In genomic region chr1:67832737-67833594, GRCh38 we compare ENCODE assay signal across 8 cellular contexts. TPM values are rescaled to one million over a fixed set of nuclear protein-coding genes. Genes with fewer than 3 reads are reported as not detected.
DNase-seq lines count a peak whose midpoint lies in the region; ATAC-seq, FAIRE-seq and TF ChIP-seq lines count a peak whose summit lies in the region.

Gene GNG12, minus strand, starts transcription at chr1:67833467. Its CDS starts 125,781 bp downstream, at chr1:67707686.

- ATAC-seq in K562, result peak; percentile 95

- no peaks in the 10 kb centered on the region for H3K9me1 ChIP-seq in K562 (ENCODE audit: control insufficient read depth, insufficient read depth, low read length)

- CTCF ChIA-PET in PC-9 (lab: Charles Lee) (interaction anchor here (0.5 to 2.1 kb wide), 2 partner anchors 11 to 66 kb away, joined by 3 to 39 read pairs; no protein-coding TSS in a partner anchor), K562 (lab: Yijun Ruan, JAX; ENCODE audit: low intra/inter-chr PET ratio) (no interaction called here)

- H3K4me1 ChIP-seq in PC-9 (replicated peaks; ENCODE audit: insufficient read depth) (peaks cover 20% of the 10 kb centered on the region), K562 (replicated peaks in 1 of 2; ENCODE audit: control insufficient read depth in 2 of 2, insufficient read depth in 2 of 2, low read length in 2 of 2) (peaks cover 0 to 18% of the 10 kb centered on the region in 2 experiments; a peak in 3 of 5 replicates)

- peak; percentile 57 for TF ChIP-seq POLR2A in H54 (IDR thresholded peaks at IDR 0.05; ENCODE audit: low read depth, low read length)
- TF ChIP-seq POLR2A in K562 (conservative IDR thresholded peaks at IDR 0.05), result no peak

- TF ChIP-seq CTCF in PC-9 (conservative IDR thresholded peaks at IDR 0.05) (no peak), K562 (IDR thresholded peaks at IDR 0.05 in 2 of 3, conservative IDR thresholded peaks at IDR 0.05 in 1 of 3; ENCODE audit: insufficient read depth in 2 of 3, low read depth in 1 of 3, low read length in 3 of 3) (no peak)

- no TSS peak for BruUV-seq in PC-9 (replicated peaks; lab: Mats Ljungman, UMichigan)
- BruUV-seq in K562 (replicated peaks; lab: Mats Ljungman, UMichigan), result no TSS peak

- 7% methylated on average over 56 of the region's 93 CpGs for WGBS in K562 (ENCODE audit: insufficient coverage, low coverage, missing lambda C conversion rate)

- peak within 1 kb of the TSS in 1 of 2 experiments; percentile 82; a peak in 2 of 4 replicates for H3K9ac ChIP-seq in K562 (ENCODE audit: insufficient read depth in 1 of 2, low read depth in 2 of 2, low read length in 2 of 2)

- peak within 1 kb of the TSS; percentile 92 for H3K4me3 ChIP-seq in PC-9
- H3K4me3 ChIP-seq in K562, result peak within 1 kb of the TSS; percentile 51

- POLR2A ChIA-PET in PC-9 (lab: Charles Lee; ENCODE audit: unreplicated experiment) (interaction anchor here (0.6 kb wide), 1 partner anchor 668 kb away, joined by 3 read pairs; no protein-coding TSS in a partner anchor), K562 (lab: Yijun Ruan, JAX) (no interaction called here)

- TF ChIP-seq EP300 in K562 (IDR thresholded peaks at IDR 0.05; ENCODE audit: low read length), result no peak

- intact Hi-C loops in PC-9 (cut with micrococcal nuclease; ENCODE audit: unreplicated experiment) (loop anchor here (1.0 to 10.0 kb wide), 8 partner anchors 14 to 552 kb away; partner anchors contain the start of gene SERBP1), K562 (cut with micrococcal nuclease) (loop anchor here (5.0 kb wide), 2 partner anchors 66 to 296 kb away; no protein-coding TSS in a partner anchor)

- DNase-seq in DMS53 (lab: John Stamatoyannopoulos, UW), result peak; percentile 89
- DNase-seq in H54 (ENCODE audit: insufficient read length, low spot score), result peak; percentile 77
- peak; percentile 67 to 85 for DNase-seq in PC-9
- DNase-seq in K562 (ENCODE audit: extremely low read depth in 1 of 4, low spot score in 3 of 4), result peak; percentile 67 to 69 (median 68)
- DNase-seq in hypothalamus (lab: John Stamatoyannopoulos, UW), result peak in 38 of 51 donors; percentile 11 to 77 (median 42)
- DNase-seq in pulmonary artery endothelial cell (ENCODE audit: low read depth, low spot score), result no peak
- DNase-seq in DMS79 (lab: John Stamatoyannopoulos, UW), result no peak
- no peak for DNase-seq in KG1 (lab: John Stamatoyannopoulos, UW)

- H3K27ac ChIP-seq in PC-9 (peak within 1 kb of the TSS; percentile 82), K562 (ENCODE audit: extremely low read depth, low read depth, low read length) (no peak within 1 kb of the TSS)

- H3K9me3 ChIP-seq in PC-9 (ENCODE audit: insufficient read depth, low read depth), result no peaks in the 10 kb centered on the region
- H3K9me3 ChIP-seq in K562 (replicated peaks; ENCODE audit: control insufficient read depth, insufficient read depth, low read depth, low read length), result no peaks in the 10 kb centered on the region

- TF ChIP-seq RAD21 in K562 (CRISPR knock-in tag; conservative IDR thresholded peaks at IDR 0.05 in 1 of 2, IDR thresholded peaks at IDR 0.05 in 1 of 2), result no peak

- H3K27me3 ChIP-seq in PC-9 (ENCODE audit: insufficient read depth, low read depth), result no peaks in the 10 kb centered on the region
- peaks cover 21 to 29% of the 10 kb centered on the region in 2 experiments for H3K27me3 ChIP-seq in K562 (ENCODE audit: control insufficient read depth in 2 of 2, insufficient read depth in 2 of 2, low read length in 2 of 2)

- H3K36me3 ChIP-seq in PC-9 (ENCODE audit: low read depth) (0 out of 2 replicates have a peak, but pooled peaks cover 6% of the 10 kb centered on the region), K562 (ENCODE audit: control insufficient read depth, insufficient read depth, low read length) (no peaks in the 10 kb centered on the region)

- H3K9me2 ChIP-seq in PC-9 (ENCODE audit: insufficient read depth), result no peaks in the 10 kb centered on the region

- peaks cover 49% of the 10 kb centered on the region for H3K79me2 ChIP-seq in PC-9 (ENCODE audit: low read depth)
- no peaks in the 10 kb centered on the region for H3K79me2 ChIP-seq in K562 (ENCODE audit: control insufficient read depth, insufficient read depth, low read length)

- no peak for FAIRE-seq in H54 (lab: Jason Lieb, UNC)
- FAIRE-seq in K562 (lab: Jason Lieb, UNC), result no peak

- H3K4me2 ChIP-seq in PC-9 (peak within 1 kb of the TSS; percentile 86), K562 (ENCODE audit: insufficient read depth, low read length) (peak within 1 kb of the TSS; percentile 62)

- H2AFZ ChIP-seq in PC-9, result peak within 1 kb of the TSS; percentile 92
- H2AFZ ChIP-seq in K562 (ENCODE audit: low read depth, low read length), result peak within 1 kb of the TSS; percentile 80

- peaks cover 11% of the 10 kb centered on the region for H3F3A ChIP-seq in PC-9 (ENCODE audit: insufficient read depth, low read depth)

- no peaks in the 10 kb centered on the region for H4K20me1 ChIP-seq in PC-9 (ENCODE audit: insufficient read depth)
- H4K20me1 ChIP-seq in K562 (replicated peaks; ENCODE audit: control insufficient read depth, insufficient read depth, low read length), result no peaks in the 10 kb centered on the region

- in situ Hi-C loops in K562 (cut with MboI), result no loop called here

TF ChIP-seq in K562, 482 proteins besides CTCF, POLR2A, EP300 and RAD21 (continues in another document):
- TF ChIP-seq RBBP5 (IDR thresholded peaks at IDR 0.05; ENCODE audit: borderline replicate concordance, insufficient read depth, low read length, poor library complexity, severe bottlenecking), result peak; percentile 19
- TF ChIP-seq ZNF175 (CRISPR knock-in tag; IDR thresholded peaks at IDR 0.05; ENCODE audit: low read depth), result no peak
- peak; percentile 9 for TF ChIP-seq CCNT2 (IDR thresholded peaks at IDR 0.05; ENCODE audit: borderline replicate concordance, extremely low read depth, insufficient read length, low read depth, low read length)
- no peak for TF ChIP-seq NEUROD1 (IDR thresholded peaks at IDR 0.05; ENCODE audit: borderline replicate concordance, low read depth, low read length, partially characterized antibody)
- TF ChIP-seq ZZZ3 (IDR thresholded peaks at IDR 0.05), result no peak
- TF ChIP-seq ZNF263 (CRISPR knock-in tag; IDR thresholded peaks at IDR 0.05; ENCODE audit: borderline replicate concordance), result peak; percentile 87
- TF ChIP-seq NCOA6 (IDR thresholded peaks at IDR 0.05), result 0 out of 2 replicates have a peak, but pooled peaks have one; percentile 46
- TF ChIP-seq NBN (IDR thresholded peaks at IDR 0.05; ENCODE audit: low read depth), result no peak
- peak; percentile 56; the same call in 1 of the 2 replicates for TF ChIP-seq CTBP1 (IDR thresholded peaks at IDR 0.05; ENCODE audit: borderline replicate concordance)
- 0 out of 2 replicates have a peak, but pooled peaks have one; percentile 31 for TF ChIP-seq NFIC (IDR thresholded peaks at IDR 0.05)
- 0 out of 2 replicates have a peak, but pooled peaks have one; percentile 35 for TF ChIP-seq KLF13 (tag; IDR thresholded peaks at IDR 0.05; ENCODE audit: borderline replicate concordance, low read depth)
- TF ChIP-seq PCBP1 (IDR thresholded peaks at IDR 0.05; ENCODE audit: low read depth, low read length, poor library complexity, severe bottlenecking), result peak; percentile 47
- no peak for TF ChIP-seq PRMT5 (CRISPR knock-in tag; IDR thresholded peaks at IDR 0.05)
- peak in 1 of 2 experiments; percentile 29 for TF ChIP-seq E2F6 (IDR thresholded peaks at IDR 0.05; ENCODE audit: borderline replicate concordance in 1 of 2, extremely low read depth in 1 of 2, insufficient read depth in 1 of 2, insufficient read length in 1 of 2, low read depth in 1 of 2, low read length in 1 of 2, poor library complexity in 1 of 2, severe bottlenecking in 1 of 2)
- TF ChIP-seq TRIM24 (IDR thresholded peaks at IDR 0.05), result no peak
- 0 out of 2 replicates have a peak, but pooled peaks have one; percentile 26 for TF ChIP-seq STAG1 (CRISPR knock-in tag; IDR thresholded peaks at IDR 0.05; ENCODE audit: borderline replicate concordance)

RNA-seq across cellular contexts. Expression of gene GNG12, which starts in this region (rescaled TPM):
- 69.9 and 102 TPM in 2 replicates for total RNA-seq in PC-9 (2021)
- total RNA-seq in K562 (2011; cell fraction: chromatin; rRNA removed; ENCODE audit: low replicate concordance), result 1.7 and 2.8 TPM in 2 replicates
- total RNA-seq in K562 (2011; cell fraction: nucleolus; rRNA removed), result 0.13 and 0.50 TPM in 2 replicates
- total RNA-seq in K562 (2011; cell fraction: nucleoplasm; rRNA removed), result 0.88 and 2.5 TPM in 2 replicates
- total RNA-seq in K562 (2014; rRNA removed), result 3.3 and 3.6 TPM in 2 replicates
- 6.0 and 6.6 TPM in 2 replicates for total RNA-seq in K562 (2014; rRNA removed; fragmentation: Illumina TruSeq; extraction: Trizol)
- total RNA-seq in K562 (2015; rRNA removed; fragmentation: Illumina TruSeq; extraction: Trizol), result 4.9 and 5.6 TPM in 2 replicates
- 3.7 and 4.1 TPM in 2 replicates for total RNA-seq in K562 (2021)
- 4.6 and 7.5 TPM in 2 replicates for polyA plus RNA-seq in K562 (2011; rRNA removed)
- 0.82 and 5.4 TPM in 2 replicates for polyA plus RNA-seq in K562 (2011; cell fraction: cytosol; rRNA removed)
- polyA plus RNA-seq in K562 (2011; cell fraction: nucleus; rRNA removed), result 1.5 and 4.3 TPM in 2 replicates
- polyA plus RNA-seq in K562 (2012), result 3.2 and 4.9 TPM in 2 replicates
- 4.2 and 5.4 TPM in 2 replicates for polyA plus RNA-seq in K562 (2014; fragmentation: Illumina TruSeq; extraction: Trizol)
- polyA plus RNA-seq in K562 (2014; fragmentation: Nextera tagmentation; extraction: Ambion mirVana), result 1 to 10 TPM; 2.6 to 2.7 TPM
- 2.8 and 3.0 TPM in 2 replicates for polyA plus RNA-seq in K562 (2014; rRNA removed)
- polyA minus RNA-seq in K562 (2011; rRNA and poly(A)+ RNA removed), result 3.9 and 9.8 TPM in 2 replicates
- 1.4 and 3.4 TPM in 2 replicates for polyA minus RNA-seq in K562 (2011; cell fraction: cytosol; rRNA and poly(A)+ RNA removed)
- 0.67 and 3.6 TPM in 2 replicates for polyA minus RNA-seq in K562 (2011; cell fraction: nucleus; rRNA and poly(A)+ RNA removed)
- total RNA-seq in pulmonary artery endothelial cell, result 237 and 238 TPM in 2 replicates

Comparison
In these comparisons a context has a peak if more than half of its experiments do, and no peak if none do; other contexts are left out.
1. DNase-seq: peak in DMS53 (single experiment), H54 (single experiment), PC-9 (2 of 2), K562 (4 of 4) and hypothalamus (38 of 51); none in pulmonary artery endothelial cell (single experiment), DMS79 (single experiment) and KG1 (single experiment).